8 cellular contexts compared by ENCODE assay signal in genomic region chr9:84667571-84668203, GRCh38. TPM values are rescaled to one million over a fixed set of nuclear protein-coding genes. Genes with fewer than 3 reads are reported as not detected.
A peak's percentile ranks its signal among the peaks of the same experiment; 100 is the strongest.
DNase-seq lines count a peak whose midpoint lies in the region; ATAC-seq, FAIRE-seq and TF ChIP-seq lines count a peak whose summit lies in the region.

No MANE protein-coding gene starts in this region.

- H3K27ac ChIP-seq in subcutaneous abdominal adipose tissue (ENCODE audit: low read depth, low read length): peak overlapping the region; percentile 46

- FAIRE-seq in frontal cortex (lab: Jason Lieb, UNC): no peak

- peaks cover 23% of the 10 kb centered on the region for H3K27me3 ChIP-seq in kidney epithelial cell (ENCODE audit: control insufficient read depth, insufficient read depth, low read length)
- peaks cover 0 to 10% (median 3%) of the 10 kb centered on the region in 5 donors for H3K27me3 ChIP-seq in subcutaneous abdominal adipose tissue (ENCODE audit: control insufficient read depth in 5 of 5, insufficient read depth in 4 of 5, low read length in 5 of 5)

- DNase-seq in AG09309 (ENCODE audit: low read depth): no peak
- DNase-seq in HK-2 (ENCODE audit: unreplicated experiment): peak; percentile 7
- DNase-seq in kidney epithelial cell (ENCODE audit: low read depth): no peak
- no peak for DNase-seq in frontal cortex (ENCODE audit: low spot score in 2 of 2)
- DNase-seq in NCI-H187 treated with DMSO at 0.1 percent for 48 hours (lab: John Stamatoyannopoulos, UW): no peak

- peaks cover 2 to 49% (median 39%) of the 10 kb centered on the region in 5 donors for H3K4me1 ChIP-seq in subcutaneous abdominal adipose tissue (ENCODE audit: control insufficient read depth in 5 of 5, insufficient read depth in 5 of 5, low read length in 5 of 5)

- H3K9ac ChIP-seq in subcutaneous abdominal adipose tissue (ENCODE audit: low read length in 5 of 5): peak overlapping the region in 4 of 5 donors; percentile 25 to 72 (median 36)

- TF ChIP-seq POLR2A in GM18505 (IDR thresholded peaks at IDR 0.05; ENCODE audit: borderline replicate concordance, extremely low read depth, insufficient read depth, insufficient read length): no peak

- H3K9me3 ChIP-seq in subcutaneous abdominal adipose tissue (ENCODE audit: control insufficient read depth in 5 of 5, low read length in 5 of 5): peaks cover 0 to 7% (median 0%) of the 10 kb centered on the region in 5 donors

- H3K36me3 ChIP-seq in kidney epithelial cell (ENCODE audit: control insufficient read depth, insufficient read depth, low read length): no peaks in the 10 kb centered on the region
- H3K36me3 ChIP-seq in subcutaneous abdominal adipose tissue (ENCODE audit: control insufficient read depth in 5 of 5, insufficient read depth in 5 of 5, low read length in 5 of 5): no peaks in the 10 kb centered on the region

- H3K27me3 Mint-ChIP-seq in brain: peaks cover 24% of the 10 kb centered on the region

- ATAC-seq in GM18505 (IDR thresholded peaks at IDR 0.05; ENCODE audit: unreplicated experiment): peak; percentile 31

- peak overlapping the region; percentile 38 to 99 (median 97) for H3K27ac Mint-ChIP-seq in brain

- peak overlapping the region; percentile 89 to 98 (median 97) for H3K4me3 Mint-ChIP-seq in brain

- peaks cover 4% of the 10 kb centered on the region for H3K36me3 Mint-ChIP-seq in brain

- no peak overlapping the region; the same call in 1 of the 2 replicates for H3K4me3 ChIP-seq in AG09309 (ENCODE audit: control insufficient read depth, low read depth, low read length)
- H3K4me3 ChIP-seq in kidney epithelial cell (ENCODE audit: low read depth, low read length): peak overlapping the region; percentile 22
- peak overlapping the region; percentile 77 to 93 (median 86) for H3K4me3 ChIP-seq in subcutaneous abdominal adipose tissue (ENCODE audit: low read depth in 1 of 5, low read length in 5 of 5)

- peak; percentile 54 for TF ChIP-seq CTCF in AG09309 (IDR thresholded peaks at IDR 0.05; ENCODE audit: control insufficient read depth, insufficient read depth, low read depth, low read length, missing control alignments)
- peak; percentile 16 to 46 for TF ChIP-seq CTCF in brain (conservative IDR thresholded peaks at IDR 0.05)
- TF ChIP-seq CTCF in kidney epithelial cell (IDR thresholded peaks at IDR 0.05; ENCODE audit: insufficient read depth, low read length, poor library complexity, severe bottlenecking): peak; percentile 58

- H3K9me3 Mint-ChIP-seq in brain: peaks cover 13 to 21% (median 17%) of the 10 kb centered on the region in 5 experiments

- H3K4me1 Mint-ChIP-seq in brain: peaks cover 12% of the 10 kb centered on the region

RNA-seq across cellular contexts. Expression of gene NTRK2, which starts 1.8 kb away (rescaled TPM):
- polyA plus RNA-seq in brain (ENCODE audit: insufficient read depth, low read depth, low replicate concordance): 58.8 TPM
- total RNA-seq in kidney epithelial cell (0.96 and 1.5 TPM in 2 replicates), frontal cortex (221 TPM)

Comparison
In these comparisons a context has a peak if more than half of its experiments do, and no peak if none do; other contexts are left out.
1. RNA of gene NTRK2, which starts 1.8 kb away (total RNA-seq): 221 TPM in frontal cortex (single experiment); 0.96 to 1.5 TPM in kidney epithelial cell; every median in the first group is over 10 times any median in the second.
2. Peak in every context shown above with its lines, with median percentiles within 50 percentile points of each other: CTCF ChIP-seq.